9 cellular contexts compared by ENCODE assay signal in genomic region chr2:68689553-68690537, GRCh38. TPM values are rescaled to one million over a fixed set of nuclear protein-coding genes. Genes with fewer than 3 reads are reported as not detected.
A peak's percentile ranks its signal among the peaks of the same experiment; 100 is the strongest.
DNase-seq lines count a peak whose midpoint lies in the region; ATAC-seq and TF ChIP-seq lines count a peak whose summit lies in the region.
"Had no signal": no experiment of that assay in that cellular context is flagged by ENCODE, and none has a peak within 500 bp of the region (broad histone marks: within the 10 kb centered on the region; RNA-seq: fewer than 3 reads in every experiment).

No MANE protein-coding gene starts in this region.

- H3K4me3 ChIP-seq in WERI-Rb-1 (ENCODE audit: low read depth, low read length): no peak overlapping the region
- H3K4me3 ChIP-seq: upper lobe of left lung had no signal

- peaks cover 10% of the 10 kb centered on the region for H3K27me3 Mint-ChIP-seq in activated T-cell treated with anti-CD3 and anti-CD28 coated beads, Interleukin-2, amount 50 U/mL, for 24 hours
- H3K27me3 Mint-ChIP-seq in progenitor cell of endocrine pancreas: no peaks in the 10 kb centered on the region

- H3K4me3 Mint-ChIP-seq in activated T-cell treated with anti-CD3 and anti-CD28 coated beads, Interleukin-2, amount 50 U/mL, for 24 hours: peak overlapping the region; percentile 52
- H3K4me3 Mint-ChIP-seq in progenitor cell of endocrine pancreas (ENCODE audit: low read depth): no peak overlapping the region

- H3K27me3 ChIP-seq in WERI-Rb-1 (ENCODE audit: insufficient read depth, low read depth, severe bottlenecking): no peaks in the 10 kb centered on the region
- H3K27me3 ChIP-seq: upper lobe of left lung had no signal

- TF ChIP-seq CTCF in WERI-Rb-1 (IDR thresholded peaks at IDR 0.05; ENCODE audit: low read depth, low read length) (no peak), progenitor cell of endocrine pancreas (IDR thresholded peaks at IDR 0.05; ENCODE audit: unreplicated experiment) (no peak)

- H3K4me1 Mint-ChIP-seq in activated T-cell treated with anti-CD3 and anti-CD28 coated beads, Interleukin-2, amount 50 U/mL, for 24 hours (ENCODE audit: low read depth): peaks cover 27% of the 10 kb centered on the region
- H3K4me1 Mint-ChIP-seq in progenitor cell of endocrine pancreas (ENCODE audit: low read depth): no peaks in the 10 kb centered on the region

- H3K9me3 Mint-ChIP-seq in activated T-cell treated with anti-CD3 and anti-CD28 coated beads, Interleukin-2, amount 50 U/mL, for 24 hours: no peaks in the 10 kb centered on the region
- H3K9me3 Mint-ChIP-seq in progenitor cell of endocrine pancreas (ENCODE audit: low read depth): peaks cover 2% of the 10 kb centered on the region

- no peaks in the 10 kb centered on the region for H3K36me3 Mint-ChIP-seq in activated T-cell treated with anti-CD3 and anti-CD28 coated beads, Interleukin-2, amount 50 U/mL, for 24 hours (ENCODE audit: low read depth)
- no peaks in the 10 kb centered on the region for H3K36me3 Mint-ChIP-seq in progenitor cell of endocrine pancreas (ENCODE audit: insufficient read depth)

- no peak overlapping the region for H3K27ac ChIP-seq in WERI-Rb-1

- DNase-seq in GF-D8 (lab: John Stamatoyannopoulos, UW) (peak; percentile 78), WERI-Rb-1 (no peak), globus pallidus (ENCODE audit: low spot score) (no peak), activated gamma-delta T cell (lab: John Stamatoyannopoulos, UW) (no peak), progenitor cell of endocrine pancreas (ENCODE audit: low spot score, unreplicated experiment) (no peak)
- no peak for DNase-seq in activated T-cell treated with anti-CD3 and anti-CD28 coated beads, Interleukin-2, amount 50 U/mL, for 24 hours

- H3K36me3 ChIP-seq in WERI-Rb-1: no peaks in the 10 kb centered on the region
- H3K36me3 ChIP-seq: upper lobe of left lung had no signal

- H3K27ac Mint-ChIP-seq in activated T-cell treated with anti-CD3 and anti-CD28 coated beads, Interleukin-2, amount 50 U/mL, for 24 hours: peak overlapping the region; percentile 94
- H3K27ac Mint-ChIP-seq in progenitor cell of endocrine pancreas: no peak overlapping the region

- no peaks in the 10 kb centered on the region for H3K9me3 ChIP-seq in WERI-Rb-1 (ENCODE audit: severe bottlenecking)
- H3K9me3 ChIP-seq: upper lobe of left lung had no signal

- peak; percentile 74 for ATAC-seq in GM19468 (IDR thresholded peaks at IDR 0.05; ENCODE audit: extremely low read depth, unreplicated experiment)
- peak; percentile 90 for ATAC-seq in HG03442 (IDR thresholded peaks at IDR 0.05; ENCODE audit: unreplicated experiment)

RNA-seq across cellular contexts. Expression of gene ARHGAP25, which starts 44.8 kb away (rescaled TPM):
- 1.3 and 1.8 TPM in 2 replicates for total RNA-seq in progenitor cell of endocrine pancreas

RNA-seq across cellular contexts. Expression of gene PROKR1, which starts 46.5 kb away (rescaled TPM):
- total RNA-seq in progenitor cell of endocrine pancreas: 0.09 and 0.12 TPM in 2 replicates
